Comparison of ENCODE assay signal across 18 cellular contexts in genomic region chr11:8692417-8692816, GRCh38. TPM values are rescaled to one million over a fixed set of nuclear protein-coding genes. Genes with fewer than 3 reads are reported as not detected.
DNase-seq lines count a peak whose midpoint lies in the region; ATAC-seq and TF ChIP-seq lines count a peak whose summit lies in the region.
"Had no signal": no experiment of that assay in that cellular context is flagged by ENCODE, and none has a peak within 500 bp of the region (broad histone marks: within the 10 kb centered on the region; RNA-seq: fewer than 3 reads in every experiment).

No MANE protein-coding gene starts in this region.

- TF ChIP-seq CTCF in GM10248 (IDR thresholded peaks at IDR 0.05; ENCODE audit: control extremely low read depth, extremely low read depth, low read depth, missing control alignments), result no peak
- no peak for TF ChIP-seq CTCF in lower lobe of right lung (IDR thresholded peaks at IDR 0.05)

- no peak overlapping the region for H2AK5ac ChIP-seq in mesenchymal stem cell (ENCODE audit: low read length, severe bottlenecking)

- peak overlapping the region; percentile 32 for H3K27ac Mint-ChIP-seq in central memory CD8-positive, alpha-beta T cell (ENCODE audit: low read depth)
- H3K27ac Mint-ChIP-seq: CD4-positive, alpha-beta T cell had no signal

- H3K36me3 ChIP-seq in ACC112 (ENCODE audit: insufficient read depth, low read length), result peaks cover 28% of the 10 kb centered on the region
- H3K36me3 ChIP-seq in mesenchymal stem cell (ENCODE audit: control insufficient read depth in 1 of 2, insufficient read depth in 2 of 2, low read depth in 1 of 2, low read length in 2 of 2), result peaks cover 55 to 77% of the 10 kb centered on the region in 2 experiments
- peaks cover 64% of the 10 kb centered on the region for H3K36me3 ChIP-seq in lower lobe of right lung

- H3K9ac ChIP-seq in mesenchymal stem cell (ENCODE audit: low read length), result peak overlapping the region; percentile 15

- H2BK12ac ChIP-seq in mesenchymal stem cell (ENCODE audit: low read length in 2 of 2), result no peak overlapping the region

- H3K4me3 Mint-ChIP-seq in central memory CD8-positive, alpha-beta T cell, result no peak overlapping the region
- H3K4me3 Mint-ChIP-seq: CD4-positive, alpha-beta T cell had no signal

- H4K91ac ChIP-seq in mesenchymal stem cell (ENCODE audit: low read length), result no peak overlapping the region

- H3K4ac ChIP-seq in mesenchymal stem cell (ENCODE audit: low read depth in 1 of 2, low read length in 2 of 2), result no peak overlapping the region

- H3K4me2 ChIP-seq in mesenchymal stem cell (ENCODE audit: low read length, poor library complexity, severe bottlenecking), result no peak overlapping the region

- DNase-seq in GM10248 (ENCODE audit: extremely low spot score), result peak; percentile 5
- no peak for DNase-seq in central memory CD8-positive, alpha-beta T cell (ENCODE audit: low spot score in 2 of 2)
- DNase-seq in mesenchymal stem cell, result no peak
- DNase-seq in lower lobe of right lung, result no peak
- DNase-seq in SW480 (ENCODE audit: low spot score), result no peak
- DNase-seq: ACHN; Calu3; CD4-positive, alpha-beta T cell; DMS79; KG1; NCI-H1436 treated with DMSO at 0.1 percent for 48 hours; NCI-H2081; NCI-H510A; NCI-H774; RPMI8226 had no signal

- H3K79me2 ChIP-seq in ACC112 (ENCODE audit: control insufficient read depth, insufficient read depth, low read length, unreplicated experiment), result peaks cover 14% of the 10 kb centered on the region

- H3K27me3 ChIP-seq in ACC112 (ENCODE audit: insufficient read depth, low read length) (no peaks in the 10 kb centered on the region), mesenchymal stem cell (ENCODE audit: control insufficient read depth in 1 of 2, insufficient read depth in 1 of 2, low read length in 2 of 2) (no peaks in the 10 kb centered on the region), lower lobe of right lung (ENCODE audit: low read depth) (no peaks in the 10 kb centered on the region)

- H2AFZ ChIP-seq in ACC112 (ENCODE audit: low read length, unreplicated experiment) (no peak overlapping the region), mesenchymal stem cell (ENCODE audit: low read depth, low read length) (no peak overlapping the region)

- peaks cover 28% of the 10 kb centered on the region for H3K79me1 ChIP-seq in mesenchymal stem cell (replicated peaks; ENCODE audit: low read length, poor library complexity, severe bottlenecking)

- H4K8ac ChIP-seq in mesenchymal stem cell (ENCODE audit: low read length), result no peak overlapping the region

- H3K36me3 Mint-ChIP-seq in central memory CD8-positive, alpha-beta T cell (ENCODE audit: insufficient read depth), result peaks cover 17% of the 10 kb centered on the region

- no peak overlapping the region for H3K18ac ChIP-seq in mesenchymal stem cell (ENCODE audit: low read depth in 1 of 2, low read length in 2 of 2)

- intact Hi-C loops in lower lobe of right lung (cut with DNase I), result no loop called here

- H3K23ac ChIP-seq in mesenchymal stem cell (ENCODE audit: low read length in 2 of 2), result no peak overlapping the region

- H2BK5ac ChIP-seq in mesenchymal stem cell (ENCODE audit: low read depth, low read length, poor library complexity, severe bottlenecking), result peak overlapping the region; percentile 12

- H3K27ac ChIP-seq in ACC112 (ENCODE audit: low read depth, low read length) (peak overlapping the region; percentile 87), mesenchymal stem cell (ENCODE audit: low read length, poor library complexity, severe bottlenecking) (no peak overlapping the region), lower lobe of right lung (no peak overlapping the region)

- POLR2A ChIA-PET in GM10248 (lab: Yijun Ruan, JAX), result no interaction called here

- no peaks in the 10 kb centered on the region for H3K27me3 Mint-ChIP-seq in central memory CD8-positive, alpha-beta T cell
- H3K27me3 Mint-ChIP-seq: CD4-positive, alpha-beta T cell had no signal

- no peaks in the 10 kb centered on the region for H3K9me3 ChIP-seq in mesenchymal stem cell (ENCODE audit: control insufficient read depth, low read length)
- H3K9me3 ChIP-seq in lower lobe of right lung, result no peaks in the 10 kb centered on the region

- H3K4me3 ChIP-seq in ACC112 (ENCODE audit: low read depth, low read length), result no peak overlapping the region
- no peak overlapping the region for H3K4me3 ChIP-seq in mesenchymal stem cell (ENCODE audit: insufficient read depth in 1 of 2, low read depth in 1 of 2, low read length in 2 of 2)
- no peak overlapping the region for H3K4me3 ChIP-seq in lower lobe of right lung

- peaks cover 36% of the 10 kb centered on the region for H3K4me1 ChIP-seq in ACC112 (ENCODE audit: control insufficient read depth, insufficient read depth, low read length, unreplicated experiment)
- peaks cover 5% of the 10 kb centered on the region for H3K4me1 ChIP-seq in mesenchymal stem cell (ENCODE audit: control insufficient read depth, insufficient read depth, low read depth, low read length)
- H3K4me1 ChIP-seq in lower lobe of right lung, result peaks cover 16% of the 10 kb centered on the region

- no peak overlapping the region for H3K14ac ChIP-seq in mesenchymal stem cell (ENCODE audit: low read length in 2 of 2)

- H2BK15ac ChIP-seq in mesenchymal stem cell (ENCODE audit: low read depth, poor library complexity, severe bottlenecking), result no peak overlapping the region

- ATAC-seq in central memory CD8-positive, alpha-beta T cell (replicated peaks; ENCODE audit: extremely low read depth, poor library complexity, severe bottlenecking), result no peak
- ATAC-seq in lower lobe of right lung (no peak), HG02571 (IDR thresholded peaks at IDR 0.05; ENCODE audit: unreplicated experiment) (no peak)
- ATAC-seq: HCT116 had no signal

- 68% methylated on average over 2 of the region's 3 CpGs for WGBS in mesenchymal stem cell

- H3K4me1 Mint-ChIP-seq in central memory CD8-positive, alpha-beta T cell, result peaks cover 30% of the 10 kb centered on the region

- CTCF ChIA-PET in GM10248 (lab: Yijun Ruan, JAX), result no interaction called here

- H2BK120ac ChIP-seq in mesenchymal stem cell (ENCODE audit: low read depth, low read length), result no peak overlapping the region

- H3K9me3 Mint-ChIP-seq in central memory CD8-positive, alpha-beta T cell, result no peaks in the 10 kb centered on the region
- H3K9me3 Mint-ChIP-seq: CD4-positive, alpha-beta T cell had no signal

RNA-seq across cellular contexts. Expression of gene RPL27A, which starts 9.8 kb away (rescaled TPM):
- 1,998 TPM for polyA plus RNA-seq in mesenchymal stem cell (2013, experiment 1 of 2)
- polyA plus RNA-seq in mesenchymal stem cell (2013, experiment 2 of 2), result 1,912 TPM
- 920 TPM for total RNA-seq in lower lobe of right lung

RNA-seq across cellular contexts. Expression of gene TRIM66, which starts 10.0 kb away (rescaled TPM):
- 1.8 TPM for polyA plus RNA-seq in mesenchymal stem cell (2013, experiment 1 of 2)
- 1.9 TPM for polyA plus RNA-seq in mesenchymal stem cell (2013, experiment 2 of 2)
- 11.0 TPM for total RNA-seq in lower lobe of right lung
